In genomic region chr1:96474985-96475743, GRCh38 we compare ENCODE assay signal across 16 cellular contexts.
"Had no signal": no experiment of that assay in that cellular context is flagged by ENCODE, and none has a peak within 500 bp of the region (broad histone marks: within the 10 kb centered on the region; RNA-seq: fewer than 3 reads in every experiment).

No MANE protein-coding gene starts in this region.

- H3K36me3 ChIP-seq: cardiac muscle cell, esophagus squamous epithelium, sigmoid colon had no signal

- H3K4me1 ChIP-seq: esophagus squamous epithelium had no signal

- H3K27ac Mint-ChIP-seq: activated CD4-positive, alpha-beta T cell treated with anti-CD3 and anti-CD28 coated beads for 36 hours; activated naive CD8-positive, alpha-beta T cell; activated T-helper 1 cell treated with anti-CD3 and anti-CD28 coated beads, Interleukin-12 subunit alpha, Interleukin-12 subunit beta, Interleukin-2, Interleukin-4 antibody, amounts not matched to agents 30 ng/mL and 10 ng/mL and 1 ng/mL, durations not matched to agents 14 hours and 24 hours and 36 hours; natural killer cell treated with Interleukin-12 subunit alpha and Interleukin-12 subunit beta and Interleukin-15 and Interleukin-18, amount 100 ng/mL, for 72 hours; stimulated activated naive B cell treated with anti-CD40 and anti-IgM and Interleukin-4, amounts not matched to agents 10 μg/mL and 1 μg/mL and 100 μg/mL, for 72 hours; T-helper 2 cell treated with Interferon-gamma antibody and Interleukin-4, amounts not matched to agents 5 μg/mL and 100 μg/mL, for 36 hours had no signal

- H3K27me3 Mint-ChIP-seq: activated CD4-positive, alpha-beta T cell treated with anti-CD3 and anti-CD28 coated beads for 36 hours; activated naive CD8-positive, alpha-beta T cell; natural killer cell treated with Interleukin-12 subunit alpha and Interleukin-12 subunit beta and Interleukin-15 and Interleukin-18, amount 100 ng/mL, for 72 hours; stimulated activated naive B cell treated with anti-CD40 and anti-IgM and Interleukin-4, amounts not matched to agents 10 μg/mL and 1 μg/mL and 100 μg/mL, for 72 hours had no signal

- H3K4me1 Mint-ChIP-seq: activated CD4-positive, alpha-beta T cell treated with anti-CD3 and anti-CD28 coated beads for 36 hours; stimulated activated naive B cell treated with anti-CD40 and anti-IgM and Interleukin-4, amounts not matched to agents 10 μg/mL and 1 μg/mL and 100 μg/mL, for 72 hours had no signal

- H3K27ac ChIP-seq: cardiac muscle cell, esophagus squamous epithelium, sigmoid colon had no signal

- H3K36me3 Mint-ChIP-seq: activated naive CD8-positive, alpha-beta T cell; natural killer cell treated with Interleukin-12 subunit alpha and Interleukin-12 subunit beta and Interleukin-15 and Interleukin-18, amount 100 ng/mL, for 72 hours; stimulated activated naive B cell treated with anti-CD40 and anti-IgM and Interleukin-4, amounts not matched to agents 10 μg/mL and 1 μg/mL and 100 μg/mL, for 72 hours had no signal

- H3K27me3 ChIP-seq: sigmoid colon had no signal

- FAIRE-seq: TTC549 had no signal

- H3K9me3 ChIP-seq: esophagus squamous epithelium, sigmoid colon had no signal

- DNase-seq: activated CD4-positive, alpha-beta T cell treated with anti-CD3 and anti-CD28 coated beads for 36 hours; activated CD4-positive, alpha-beta T cell treated with anti-CD3 and anti-CD28 coated beads, Interleukin-2, amount 50 U/mL, for 48 hours; activated gamma-delta T cell treated with Interleukin-2 at 50 U/mL for 16 hours; dermis blood vessel endothelial cell; effector memory CD4-positive, alpha-beta T cell; esophagus squamous epithelium; occipital lobe; sigmoid colon; stimulated activated CD4-positive, alpha-beta T cell treated with anti-CD3 and anti-CD28 coated beads, Interleukin-4, amount 100 ng/mL, for 4 hours; stimulated activated naive B cell treated with anti-CD40 and anti-IgM and Interleukin-4, amounts not matched to agents 10 μg/mL and 1 μg/mL and 100 μg/mL, for 72 hours had no signal

- ATAC-seq: activated CD4-positive, alpha-beta T cell treated with anti-CD3 and anti-CD28 coated beads for 36 hours; natural killer cell treated with Interleukin-12 subunit alpha and Interleukin-12 subunit beta and Interleukin-15 and Interleukin-18, amount 100 ng/mL, for 72 hours; stimulated activated naive B cell treated with anti-CD40 and anti-IgM and Interleukin-4, amounts not matched to agents 10 μg/mL and 1 μg/mL and 100 μg/mL, for 72 hours had no signal

- H3K4me3 Mint-ChIP-seq: activated CD4-positive, alpha-beta T cell treated with anti-CD3 and anti-CD28 coated beads for 36 hours; activated naive CD8-positive, alpha-beta T cell; activated T-helper 1 cell treated with anti-CD3 and anti-CD28 coated beads, Interleukin-12 subunit alpha, Interleukin-12 subunit beta, Interleukin-2, Interleukin-4 antibody, amounts not matched to agents 30 ng/mL and 10 ng/mL and 1 ng/mL, durations not matched to agents 14 hours and 24 hours and 36 hours; natural killer cell treated with Interleukin-12 subunit alpha and Interleukin-12 subunit beta and Interleukin-15 and Interleukin-18, amount 100 ng/mL, for 72 hours; stimulated activated naive B cell treated with anti-CD40 and anti-IgM and Interleukin-4, amounts not matched to agents 10 μg/mL and 1 μg/mL and 100 μg/mL, for 72 hours; T-helper 2 cell treated with Interferon-gamma antibody and Interleukin-4, amounts not matched to agents 5 μg/mL and 100 μg/mL, for 36 hours had no signal

- H3K4me3 ChIP-seq: cardiac muscle cell, esophagus squamous epithelium, sigmoid colon had no signal
